12 cellular contexts compared by ENCODE assay signal in the genomic region with DNA sequence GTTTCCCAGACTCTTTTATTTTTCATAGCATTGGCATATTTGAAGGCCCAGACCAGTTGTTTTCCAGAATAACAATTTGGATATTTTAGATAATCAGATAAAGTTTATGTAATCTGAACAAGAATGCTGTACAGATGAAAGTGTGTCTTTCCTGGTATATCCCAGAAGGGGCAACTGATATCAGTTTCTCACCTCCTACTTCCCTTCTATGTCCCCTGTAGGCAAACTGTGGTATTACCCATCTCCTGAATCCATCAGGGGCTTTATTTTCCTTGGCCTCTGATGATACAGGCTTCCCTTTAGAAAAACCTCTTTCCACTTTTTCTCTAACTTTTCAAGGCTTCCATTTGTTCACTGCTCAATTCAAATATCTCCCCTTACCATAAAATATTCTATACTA.
DNase-seq lines count a peak whose midpoint lies in the region; ATAC-seq, FAIRE-seq and TF ChIP-seq lines count a peak whose summit lies in the region.
"Had no signal": no experiment of that assay in that cellular context is flagged by ENCODE, and none has a peak within 500 bp of the region (broad histone marks: within the 10 kb centered on the region; RNA-seq: fewer than 3 reads in every experiment).

No MANE protein-coding gene starts in this region.

- peaks cover 3% of the 10 kb centered on the region for H3K9me3 Mint-ChIP-seq in neural crest cell
- no peaks in the 10 kb centered on the region for H3K9me3 Mint-ChIP-seq in activated CD8-positive, alpha-beta memory T cell treated with anti-CD3 and anti-CD28 coated beads, Interleukin-2, amount 10 ng/mL, durations not matched to agents 7 days and 5 days (ENCODE audit: low read depth)

- TF ChIP-seq CTCF in D721Med (IDR thresholded peaks at IDR 0.05; ENCODE audit: insufficient read depth, missing control alignments), result no peak
- TF ChIP-seq CTCF in neural crest cell (conservative IDR thresholded peaks at IDR 0.05), result peak; percentile 52

- H3K36me3 Mint-ChIP-seq in neural crest cell (ENCODE audit: low read depth), result peaks cover 3% of the 10 kb centered on the region
- H3K36me3 Mint-ChIP-seq in activated CD8-positive, alpha-beta memory T cell treated with anti-CD3 and anti-CD28 coated beads, Interleukin-2, amount 10 ng/mL, durations not matched to agents 7 days and 5 days, result no peaks in the 10 kb centered on the region

- CTCF ChIA-PET in activated CD8-positive, alpha-beta memory T cell treated with anti-CD3 and anti-CD28 coated beads, Interleukin-2, amount 10 ng/mL, durations not matched to agents 7 days and 5 days (lab: Charles Lee), result no interaction called here

- ATAC-seq in HG03097 (IDR thresholded peaks at IDR 0.05; ENCODE audit: low FRiP score, unreplicated experiment) (no peak), GM18868 (IDR thresholded peaks at IDR 0.05; ENCODE audit: unreplicated experiment) (no peak)
- ATAC-seq in activated CD8-positive, alpha-beta memory T cell treated with anti-CD3 and anti-CD28 coated beads, Interleukin-2, amount 10 ng/mL, durations not matched to agents 7 days and 5 days, result no peak
- ATAC-seq: psoas muscle had no signal

- FAIRE-seq in D721Med (lab: Jason Lieb, UNC), result peak; percentile 6
- FAIRE-seq: GM19239 had no signal

- no peak overlapping the region for H3K4me3 Mint-ChIP-seq in neural crest cell
- H3K4me3 Mint-ChIP-seq in activated CD8-positive, alpha-beta memory T cell treated with anti-CD3 and anti-CD28 coated beads, Interleukin-2, amount 10 ng/mL, durations not matched to agents 7 days and 5 days, result no peak overlapping the region
- H3K4me3 Mint-ChIP-seq: CD8-positive, alpha-beta memory T cell had no signal

- H3K4me1 Mint-ChIP-seq in neural crest cell, result peaks cover 6% of the 10 kb centered on the region
- peaks cover 4% of the 10 kb centered on the region for H3K4me1 Mint-ChIP-seq in activated CD8-positive, alpha-beta memory T cell treated with anti-CD3 and anti-CD28 coated beads, Interleukin-2, amount 10 ng/mL, durations not matched to agents 7 days and 5 days

- no peak overlapping the region for H3K27ac Mint-ChIP-seq in neural crest cell (ENCODE audit: unreplicated experiment)
- H3K27ac Mint-ChIP-seq in activated CD8-positive, alpha-beta memory T cell treated with anti-CD3 and anti-CD28 coated beads, Interleukin-2, amount 10 ng/mL, durations not matched to agents 7 days and 5 days, result no peak overlapping the region
- H3K27ac Mint-ChIP-seq: CD8-positive, alpha-beta memory T cell had no signal

- DNase-seq in D721Med (ENCODE audit: insufficient read length, low spot score), result no peak
- DNase-seq in Kasumi-1 (lab: John Stamatoyannopoulos, UW), result peak; percentile 6 to 45
- peak; percentile 21 for DNase-seq in dermis blood vessel endothelial cell
- no peak for DNase-seq in neural crest cell (ENCODE audit: low read depth, low spot score)
- DNase-seq in activated CD8-positive, alpha-beta memory T cell treated with anti-CD3 and anti-CD28 coated beads, Interleukin-2, amount 10 ng/mL, durations not matched to agents 7 days and 5 days, result no peak
- DNase-seq in medulla oblongata (ENCODE audit: extremely low spot score), result no peak
- DNase-seq: CD8-positive, alpha-beta memory T cell; effector CD4-positive, alpha-beta T cell; psoas muscle had no signal

- H3K27me3 Mint-ChIP-seq in neural crest cell (ENCODE audit: low read depth), result no peaks in the 10 kb centered on the region
- H3K27me3 Mint-ChIP-seq in activated CD8-positive, alpha-beta memory T cell treated with anti-CD3 and anti-CD28 coated beads, Interleukin-2, amount 10 ng/mL, durations not matched to agents 7 days and 5 days, result no peaks in the 10 kb centered on the region

Comparison
In these comparisons a context has a peak if more than half of its experiments do, and no peak if none do; other contexts are left out.
1. DNase-seq: peak in Kasumi-1 (2 of 2) and dermis blood vessel endothelial cell (single experiment); none in D721Med (single experiment), neural crest cell (single experiment), activated CD8-positive, alpha-beta memory T cell treated with anti-CD3 and anti-CD28 coated beads, Interleukin-2, amount 10 ng/mL, durations not matched to agents 7 days and 5 days (single experiment) and medulla oblongata (single experiment).